In the genomic region with DNA sequence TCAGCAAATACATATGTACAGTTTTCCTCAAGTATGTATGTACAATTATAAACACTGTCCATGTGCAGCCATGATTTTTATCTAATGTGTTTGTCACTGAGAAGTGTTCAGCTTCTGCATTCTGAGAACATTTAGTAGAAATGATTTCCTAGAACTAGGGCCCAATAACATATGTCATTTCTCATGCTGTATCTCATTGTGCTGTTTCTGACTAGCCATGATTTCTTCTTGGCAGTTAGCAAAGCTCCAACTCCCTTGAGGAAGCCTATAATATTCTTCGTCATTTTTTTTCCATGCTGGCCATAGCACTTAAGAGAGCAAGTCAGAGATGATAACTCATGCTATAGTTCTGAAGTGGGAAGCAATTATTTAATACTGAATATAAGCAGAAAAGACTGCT, we compare ENCODE assay signal across 29 cellular contexts.
DNase-seq lines count a peak whose midpoint lies in the region; ATAC-seq and TF ChIP-seq lines count a peak whose summit lies in the region.
"Had no signal": no experiment of that assay in that cellular context is flagged by ENCODE, and none has a peak within 500 bp of the region (broad histone marks: within the 10 kb centered on the region; RNA-seq: fewer than 3 reads in every experiment).

No MANE protein-coding gene starts in this region.

- H3K9ac ChIP-seq in KMS-11, result no peak overlapping the region
- H3K9ac ChIP-seq in neural cell (ENCODE audit: low read length), result no peak overlapping the region
- H3K9ac ChIP-seq: BLaER1 treated with 17β-estradiol and CSF1 and Interleukin-3, amounts not matched to agents 10 nM and 100 nM had no signal

- H3K9me2 ChIP-seq in neural cell (ENCODE audit: insufficient read depth, low read length), result no peaks in the 10 kb centered on the region

- H3K4me1 ChIP-seq in CD8-positive, alpha-beta T cell (ENCODE audit: insufficient read depth, low read length), result peaks cover 13% of the 10 kb centered on the region
- peaks cover 35% of the 10 kb centered on the region for H3K4me1 ChIP-seq in KMS-11 (ENCODE audit: low read depth, poor library complexity, severe bottlenecking)
- H3K4me1 ChIP-seq: right lobe of liver had no signal

- no peaks in the 10 kb centered on the region for H3K27me3 Mint-ChIP-seq in CD8-positive, alpha-beta T cell (ENCODE audit: low read depth)
- no peaks in the 10 kb centered on the region for H3K27me3 Mint-ChIP-seq in activated T-helper 17 cell treated with anti-CD3 and anti-CD28 coated beads, Interleukin-2, amount 50 U/mL, for 72 hours
- H3K27me3 Mint-ChIP-seq: effector memory CD8-positive, alpha-beta T cell; stimulated activated naive CD8-positive, alpha-beta T cell treated with anti-CD3 and anti-CD28 coated beads, Interleukin-15, amount 100 ng/mL, for 72 hours; T-cell had no signal

- H3K79me2 ChIP-seq in KMS-11 (ENCODE audit: insufficient read depth, low read depth) (no peaks in the 10 kb centered on the region), neural cell (replicated peaks; ENCODE audit: insufficient read depth, low read length) (no peaks in the 10 kb centered on the region)

- no peaks in the 10 kb centered on the region for H3K36me3 ChIP-seq in CD8-positive, alpha-beta T cell (ENCODE audit: insufficient read depth, low read length)
- H3K36me3 ChIP-seq in KMS-11 (ENCODE audit: insufficient read depth) (no peaks in the 10 kb centered on the region), neural cell (ENCODE audit: insufficient read depth, low read length) (no peaks in the 10 kb centered on the region)
- H3K36me3 ChIP-seq: ascending aorta, left lung, right lobe of liver, thyroid gland had no signal

- H3K27ac Mint-ChIP-seq in CD8-positive, alpha-beta T cell, result peak overlapping the region; percentile 41
- no peak overlapping the region for H3K27ac Mint-ChIP-seq in activated T-helper 17 cell treated with anti-CD3 and anti-CD28 coated beads, Interleukin-2, amount 50 U/mL, for 72 hours
- H3K27ac Mint-ChIP-seq: activated T-helper 2 cell treated with anti-CD3 and anti-CD28 coated beads, Interferon-gamma antibody, Interleukin-2, Interleukin-4, amounts not matched to agents 10 μg/mL and 5 μg/mL and 100 μg/mL, durations not matched to agents 14 hours and 24 hours and 36 hours had no signal

- no peak for ATAC-seq in CD8-positive, alpha-beta T cell
- ATAC-seq in activated T-helper 17 cell treated with anti-CD3 and anti-CD28 coated beads, Interleukin-2, amount 50 U/mL, for 72 hours (replicated peaks), result peak; percentile 15
- ATAC-seq in HG02938 (IDR thresholded peaks at IDR 0.05; ENCODE audit: unreplicated experiment), result no peak
- ATAC-seq: activated CD8-positive, alpha-beta T cell treated with anti-CD3 and anti-CD28 coated beads, Interleukin-2, amount 10 ng/mL, durations not matched to agents 7 days and 5 days; activated naive CD4-positive, alpha-beta T cell treated with anti-CD3 and anti-CD28 coated beads, Interleukin-2, amount 50 U/mL, for 72 hours; effector memory CD8-positive, alpha-beta T cell; left lung; right lobe of liver; stimulated activated naive CD8-positive, alpha-beta T cell treated with anti-CD3 and anti-CD28 coated beads, Interleukin-15, amount 100 ng/mL, for 72 hours; T-cell had no signal

- H3K36me3 Mint-ChIP-seq in CD8-positive, alpha-beta T cell, result peaks cover 6% of the 10 kb centered on the region
- peaks cover 11% of the 10 kb centered on the region for H3K36me3 Mint-ChIP-seq in activated T-helper 17 cell treated with anti-CD3 and anti-CD28 coated beads, Interleukin-2, amount 50 U/mL, for 72 hours (ENCODE audit: low read depth)

- H3K9me3 ChIP-seq in CD8-positive, alpha-beta T cell (ENCODE audit: low read length), result no peaks in the 10 kb centered on the region
- no peaks in the 10 kb centered on the region for H3K9me3 ChIP-seq in neural cell (ENCODE audit: low read length)
- H3K9me3 ChIP-seq: ascending aorta; BLaER1 treated with 17β-estradiol and CSF1 and Interleukin-3, amounts not matched to agents 10 nM and 100 nM; left lung; right lobe of liver; spleen; thyroid gland had no signal

- H3K27ac ChIP-seq in CD8-positive, alpha-beta T cell (ENCODE audit: low read depth, low read length), result no peak overlapping the region
- H3K27ac ChIP-seq in KMS-11 (no peak overlapping the region), neural cell (ENCODE audit: low read length) (peak overlapping the region; percentile 55)
- H3K27ac ChIP-seq: BLaER1 treated with 17β-estradiol and CSF1 and Interleukin-3, amounts not matched to agents 10 nM and 100 nM; coronary artery; left lung; right lobe of liver; thyroid gland had no signal

- POLR2A ChIA-PET in CD8-positive, alpha-beta T cell (lab: Charles Lee), result no interaction called here

- H4K20me1 ChIP-seq in KMS-11 (ENCODE audit: insufficient read depth), result no peaks in the 10 kb centered on the region
- no peaks in the 10 kb centered on the region for H4K20me1 ChIP-seq in neural cell (ENCODE audit: insufficient read depth)

- H3K4me3 ChIP-seq in CD8-positive, alpha-beta T cell (ENCODE audit: low read depth, low read length), result no peak overlapping the region
- H3K4me3 ChIP-seq in KMS-11 (IDR thresholded peaks at IDR 0.05; ENCODE audit: insufficient read depth, low read depth, low read length), result no peak overlapping the region
- peak overlapping the region; percentile 30 for H3K4me3 ChIP-seq in neural cell (ENCODE audit: low read length)
- H3K4me3 ChIP-seq: ascending aorta; BLaER1 treated with 17β-estradiol and CSF1 and Interleukin-3, amounts not matched to agents 10 nM and 100 nM; coronary artery; left lung; right lobe of liver; spleen; thyroid gland had no signal

- intact Hi-C loops in CD8-positive, alpha-beta T cell (cut with DNase I, micrococcal nuclease), result no loop called here

- no peaks in the 10 kb centered on the region for H3K9me3 Mint-ChIP-seq in CD8-positive, alpha-beta T cell
- no peaks in the 10 kb centered on the region for H3K9me3 Mint-ChIP-seq in activated T-helper 17 cell treated with anti-CD3 and anti-CD28 coated beads, Interleukin-2, amount 50 U/mL, for 72 hours
- H3K9me3 Mint-ChIP-seq: activated naive CD4-positive, alpha-beta T cell treated with anti-CD3 and anti-CD28 coated beads, Interleukin-2, amount 50 U/mL, for 72 hours; activated T-helper 2 cell treated with anti-CD3 and anti-CD28 coated beads, Interferon-gamma antibody, Interleukin-2, Interleukin-4, amounts not matched to agents 10 μg/mL and 5 μg/mL and 100 μg/mL, durations not matched to agents 14 hours and 24 hours and 36 hours; effector memory CD8-positive, alpha-beta T cell; stimulated activated naive CD8-positive, alpha-beta T cell treated with anti-CD3 and anti-CD28 coated beads, Interleukin-15, amount 100 ng/mL, for 72 hours; T-cell had no signal

- H3K27me3 ChIP-seq in CD8-positive, alpha-beta T cell (ENCODE audit: insufficient read depth, low read length), result no peaks in the 10 kb centered on the region
- H3K27me3 ChIP-seq in KMS-11 (ENCODE audit: insufficient read depth, low read depth), result no peaks in the 10 kb centered on the region
- H3K27me3 ChIP-seq in neural cell (ENCODE audit: insufficient read depth, low read depth, low read length), result no peaks in the 10 kb centered on the region
- H3K27me3 ChIP-seq: ascending aorta; BLaER1 treated with 17β-estradiol and CSF1 and Interleukin-3, amounts not matched to agents 10 nM and 100 nM; left lung; right lobe of liver; spleen; thyroid gland had no signal

- H3F3A ChIP-seq in neural cell (ENCODE audit: insufficient read depth, low read length, poor library complexity, severe bottlenecking), result no peaks in the 10 kb centered on the region

- H3K4me3 Mint-ChIP-seq in CD8-positive, alpha-beta T cell, result no peak overlapping the region
- H3K4me3 Mint-ChIP-seq in activated T-helper 17 cell treated with anti-CD3 and anti-CD28 coated beads, Interleukin-2, amount 50 U/mL, for 72 hours, result no peak overlapping the region
- H3K4me3 Mint-ChIP-seq: activated CD8-positive, alpha-beta T cell treated with anti-CD3 and anti-CD28 coated beads, Interleukin-2, amount 10 ng/mL, durations not matched to agents 7 days and 5 days had no signal

- peaks cover 27% of the 10 kb centered on the region for H3K4me1 Mint-ChIP-seq in CD8-positive, alpha-beta T cell (ENCODE audit: low read depth)
- peaks cover 19% of the 10 kb centered on the region for H3K4me1 Mint-ChIP-seq in activated T-helper 17 cell treated with anti-CD3 and anti-CD28 coated beads, Interleukin-2, amount 50 U/mL, for 72 hours

- no peak for DNase-seq in CD8-positive, alpha-beta T cell
- DNase-seq in NCI-H1436 (lab: John Stamatoyannopoulos, UW), result no peak
- no peak for DNase-seq in NCI-H82 treated with DMSO at 0.1 percent for 48 hours (lab: John Stamatoyannopoulos, UW; ENCODE audit: unreplicated experiment)
- DNase-seq: activated CD4-positive, CD25-positive, alpha-beta regulatory T cell treated with anti-CD3 and anti-CD28 coated beads, Interleukin-2, amount 50 U/mL, for 72 hours; activated CD8-positive, alpha-beta T cell treated with anti-CD3 and anti-CD28 coated beads, Interleukin-2, amount 10 ng/mL, durations not matched to agents 7 days and 5 days; DND-41; effector memory CD8-positive, alpha-beta T cell; foreskin fibroblast; left lung; mesendoderm; NCI-H1048; NCI-H1694; NCI-H446 treated with DMSO at 0.1 percent for 48 hours; NCI-H774; right lobe of liver; spleen; stimulated activated CD4-positive, alpha-beta T cell treated with anti-CD3 and anti-CD28 coated beads, Interleukin-2, amount 100 ng/mL, for 24 hours; stimulated activated naive CD8-positive, alpha-beta T cell treated with anti-CD3 and anti-CD28 coated beads, Interleukin-15, amount 100 ng/mL, for 72 hours; T-cell; thyroid gland had no signal

- CTCF ChIA-PET in CD8-positive, alpha-beta T cell (lab: Charles Lee), result no interaction called here

- peak overlapping the region; percentile 97; the same call in 1 of the 2 replicates for H3K4me2 ChIP-seq in KMS-11
- H3K4me2 ChIP-seq in neural cell (ENCODE audit: low read length), result peak overlapping the region; percentile 3
- H3K4me2 ChIP-seq: BLaER1 treated with 17β-estradiol and CSF1 and Interleukin-3, amounts not matched to agents 10 nM and 100 nM had no signal

- TF ChIP-seq EP300 in neural cell (conservative IDR thresholded peaks at IDR 0.05; ENCODE audit: poor library complexity, severe bottlenecking), result peak; percentile 51

- peak; percentile 11 for TF ChIP-seq RAD21 in neural cell (conservative IDR thresholded peaks at IDR 0.05)

- TF ChIP-seq CTCF in CD8-positive, alpha-beta T cell (IDR thresholded peaks at IDR 0.05), result no peak
- TF ChIP-seq CTCF in KMS-11 (conservative IDR thresholded peaks at IDR 0.05; ENCODE audit: low read depth, low read length) (no peak), neural cell (IDR thresholded peaks at IDR 0.05; ENCODE audit: poor library complexity, severe bottlenecking) (no peak)

- H2AFZ ChIP-seq in KMS-11 (ENCODE audit: low read depth), result no peak overlapping the region
- H2AFZ ChIP-seq in neural cell (ENCODE audit: low read depth, low read length), result no peak overlapping the region
